In the genomic region with DNA sequence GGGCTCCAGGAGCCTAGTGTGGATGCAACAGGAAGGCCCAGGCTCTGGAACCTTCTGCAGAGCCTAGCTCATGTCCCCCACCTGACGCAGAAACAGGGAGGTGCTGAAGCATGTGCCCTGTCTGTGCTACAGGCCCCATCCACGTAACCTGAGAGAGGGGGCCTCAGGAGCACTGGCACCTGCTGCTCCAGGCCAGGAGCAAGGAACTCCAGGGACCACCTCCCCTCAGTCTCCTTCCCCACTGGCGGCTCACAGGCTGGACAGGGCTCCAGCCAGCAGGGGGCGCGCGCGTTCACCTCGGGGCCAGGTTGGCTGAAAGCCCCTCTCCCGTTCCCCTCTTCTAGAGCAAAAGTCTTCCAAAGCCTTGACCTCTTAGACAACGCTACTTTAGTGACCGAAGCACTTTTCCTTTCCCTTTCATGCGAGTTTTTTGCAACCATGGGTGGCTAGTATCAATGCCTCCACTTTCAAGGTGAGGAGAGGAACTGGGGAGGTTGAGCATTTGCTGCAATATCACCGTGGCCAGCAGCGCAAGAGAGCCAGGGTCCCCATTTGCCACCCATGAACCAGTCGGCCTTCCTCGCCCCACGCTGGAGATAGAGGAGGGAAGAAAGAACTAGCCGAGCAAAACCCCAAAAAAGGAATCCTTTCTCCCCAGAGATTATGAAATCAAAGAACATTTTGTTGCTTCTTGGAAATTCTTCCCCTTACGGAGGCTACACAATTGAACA, we compare ENCODE assay signal across 8 cellular contexts. TPM values are rescaled to one million over a fixed set of nuclear protein-coding genes. Genes with fewer than 3 reads are reported as not detected.
DNase-seq lines count a peak whose midpoint lies in the region; ATAC-seq lines count a peak whose summit lies in the region.

No MANE protein-coding gene starts in this region.

- H3K9ac ChIP-seq in rectal smooth muscle tissue (ENCODE audit: low read length) = peak overlapping the region; percentile 21

- intact Hi-C loops in left ventricle myocardium superior (cut with micrococcal nuclease) = no loop called here

- peak overlapping the region; percentile 61 for H3K4me3 ChIP-seq in rectal smooth muscle tissue (ENCODE audit: low read length)

- H3K27me3 Mint-ChIP-seq in activated naive CD8-positive, alpha-beta T cell treated with anti-CD3 and anti-CD28 coated beads, Interleukin-2, amount 50 U/mL, for 24 hours = peaks cover 27% of the 10 kb centered on the region

- no peaks in the 10 kb centered on the region for H3K36me3 Mint-ChIP-seq in activated naive CD8-positive, alpha-beta T cell treated with anti-CD3 and anti-CD28 coated beads, Interleukin-2, amount 50 U/mL, for 24 hours (ENCODE audit: low read depth)

- no peaks in the 10 kb centered on the region for H3K36me3 ChIP-seq in rectal smooth muscle tissue (ENCODE audit: control insufficient read depth, insufficient read depth, low read length)

- peaks cover 4% of the 10 kb centered on the region for H3K27me3 ChIP-seq in rectal smooth muscle tissue (ENCODE audit: control insufficient read depth, insufficient read depth, low read length)

- H3K4me1 Mint-ChIP-seq in activated naive CD8-positive, alpha-beta T cell treated with anti-CD3 and anti-CD28 coated beads, Interleukin-2, amount 50 U/mL, for 24 hours = peaks cover 8% of the 10 kb centered on the region

- no peaks in the 10 kb centered on the region for H3K4me1 ChIP-seq in rectal smooth muscle tissue (ENCODE audit: control insufficient read depth, insufficient read depth, low read length)

- ATAC-seq in HG02943 (IDR thresholded peaks at IDR 0.05; ENCODE audit: low read depth, unreplicated experiment) (peak; percentile 46), left ventricle myocardium superior (peak; percentile 74), GM19351 (IDR thresholded peaks at IDR 0.05; ENCODE audit: unreplicated experiment) (no peak), HG03442 (IDR thresholded peaks at IDR 0.05; ENCODE audit: unreplicated experiment) (no peak)
- peak; percentile 67 for ATAC-seq in activated naive CD8-positive, alpha-beta T cell treated with anti-CD3 and anti-CD28 coated beads, Interleukin-2, amount 50 U/mL, for 24 hours

- H3K27ac Mint-ChIP-seq in activated naive CD8-positive, alpha-beta T cell treated with anti-CD3 and anti-CD28 coated beads, Interleukin-2, amount 50 U/mL, for 24 hours = no peak overlapping the region

- H3K4me3 Mint-ChIP-seq in activated naive CD8-positive, alpha-beta T cell treated with anti-CD3 and anti-CD28 coated beads, Interleukin-2, amount 50 U/mL, for 24 hours = peak overlapping the region; percentile 77

- peak; percentile 65 for DNase-seq in EL
- peak; percentile 73 for DNase-seq in SKM-1 treated with dmso at 0.1 percent for 144 hours (lab: John Stamatoyannopoulos, UW; ENCODE audit: unreplicated experiment)
- peak; percentile 85 for DNase-seq in activated naive CD8-positive, alpha-beta T cell treated with anti-CD3 and anti-CD28 coated beads, Interleukin-2, amount 50 U/mL, for 24 hours
- peak; percentile 86 for DNase-seq in left ventricle myocardium superior

- no peaks in the 10 kb centered on the region for H3K9me3 Mint-ChIP-seq in activated naive CD8-positive, alpha-beta T cell treated with anti-CD3 and anti-CD28 coated beads, Interleukin-2, amount 50 U/mL, for 24 hours

- no peak overlapping the region for H3K27ac ChIP-seq in rectal smooth muscle tissue (ENCODE audit: low read depth, low read length)

RNA-seq across cellular contexts. Expression of gene GPR157, which starts 52.4 kb away (rescaled TPM):
- total RNA-seq in left ventricle myocardium superior = 42.2 TPM

RNA-seq across cellular contexts. Expression of gene H6PD, which starts 53.2 kb away (rescaled TPM):
- 20.3 TPM for total RNA-seq in left ventricle myocardium superior

Comparison
In these comparisons a context has a peak if more than half of its experiments do, and no peak if none do; other contexts are left out.
1. ATAC-seq: peak in HG02943 (single experiment), activated naive CD8-positive, alpha-beta T cell treated with anti-CD3 and anti-CD28 coated beads, Interleukin-2, amount 50 U/mL, for 24 hours (single experiment) and left ventricle myocardium superior (single experiment); none in GM19351 (single experiment) and HG03442 (single experiment).
2. Peak in every context shown above with its lines, with median percentiles within 50 percentile points of each other: DNase-seq.